10 cellular contexts compared by ENCODE assay signal in genomic region chr7:143391462-143392404, GRCh38. TPM values are rescaled to one million over a fixed set of nuclear protein-coding genes. Genes with fewer than 3 reads are reported as not detected.
DNase-seq lines count a peak whose midpoint lies in the region; ATAC-seq and TF ChIP-seq lines count a peak whose summit lies in the region.
"Had no signal": no experiment of that assay in that cellular context is flagged by ENCODE, and none has a peak within 500 bp of the region (broad histone marks: within the 10 kb centered on the region; RNA-seq: fewer than 3 reads in every experiment).

No MANE protein-coding gene starts in this region.

- intact Hi-C loops in right cardiac atrium (cut with DNase I), result no loop called here
- intact Hi-C loops in sciatic nerve (cut with DNase I), result no loop called here

- in situ Hi-C loops in brain microvascular endothelial cell (cut with HindIII; ENCODE audit: low pct_ligation_motif_present, low sequenced_read_pairs) (no loop called here), HAP-1 (cut with MboI; ENCODE audit: low sequenced_read_pairs) (no loop called here)

- H3K4me3 ChIP-seq in brain microvascular endothelial cell (ENCODE audit: low read depth, low read length) (no peak overlapping the region), right cardiac atrium (ENCODE audit: low read length) (no peak overlapping the region), HAP-1 (no peak overlapping the region)
- H3K4me3 ChIP-seq: MG63 had no signal

- peak overlapping the region; percentile 69 for H3K27ac ChIP-seq in brain microvascular endothelial cell
- H3K27ac ChIP-seq in right cardiac atrium (ENCODE audit: low read length), result peak overlapping the region; percentile 78

- H3K4me1 ChIP-seq in right cardiac atrium (ENCODE audit: control insufficient read depth, insufficient read depth, low read length), result peaks cover 25% of the 10 kb centered on the region
- no peaks in the 10 kb centered on the region for H3K4me1 ChIP-seq in HAP-1

- H3K36me3 ChIP-seq in brain microvascular endothelial cell (replicated peaks) (peaks cover 63% of the 10 kb centered on the region), HAP-1 (replicated peaks) (peaks cover 41% of the 10 kb centered on the region)

- no peak for TF ChIP-seq CTCF in brain microvascular endothelial cell (IDR thresholded peaks at IDR 0.05; ENCODE audit: low read depth, low read length, missing control alignments)

- H3K9me3 ChIP-seq in right cardiac atrium (ENCODE audit: control insufficient read depth, low read length), result no peaks in the 10 kb centered on the region
- no peaks in the 10 kb centered on the region for H3K9me3 ChIP-seq in HAP-1
- H3K9me3 ChIP-seq: MG63 had no signal

- ATAC-seq in right cardiac atrium (peak; percentile 79 to 83), sciatic nerve (peak; percentile 90), HG02884 (IDR thresholded peaks at IDR 0.05; ENCODE audit: unreplicated experiment) (no peak)

- peak; percentile 58 for DNase-seq in GM04503 (ENCODE audit: low read depth)
- DNase-seq in brain microvascular endothelial cell, result peak; percentile 55
- DNase-seq in right cardiac atrium, result peak; percentile 84 to 93 (median 92)
- DNase-seq in sciatic nerve (ENCODE audit: low spot score), result peak; percentile 80
- DNase-seq in HAP-1 (ENCODE audit: low spot score in 2 of 2), result no peak
- no peak for DNase-seq in activated CD4-positive, alpha-beta T cell treated with anti-CD3 and anti-CD28 coated beads, Interleukin-2, amount 50 U/mL, for 48 hours
- DNase-seq in NCI-H748 (lab: John Stamatoyannopoulos, UW; ENCODE audit: unreplicated experiment), result no peak
- DNase-seq: MG63 had no signal

- no peaks in the 10 kb centered on the region for H3K27me3 ChIP-seq in brain microvascular endothelial cell (replicated peaks)
- no peaks in the 10 kb centered on the region for H3K27me3 ChIP-seq in right cardiac atrium (ENCODE audit: control insufficient read depth, insufficient read depth)
- H3K27me3 ChIP-seq in HAP-1 (ENCODE audit: low read depth), result no peaks in the 10 kb centered on the region
- H3K27me3 ChIP-seq: MG63 had no signal

- WGBS in right cardiac atrium, result 29% methylated on average over 24 of the region's 24 CpGs

RNA-seq across cellular contexts. Expression of gene ZYX, which starts 10.6 kb away (rescaled TPM):
- total RNA-seq in right cardiac atrium (100 to 1,000 TPM in 1 of 4 donors, 10 to 100 TPM in 3; 80.1 to 127 (median 92.6) TPM), sciatic nerve (178 TPM)
- 74.7 TPM for polyA plus RNA-seq in right cardiac atrium

RNA-seq across cellular contexts. Expression of gene EPHA1, which starts 16.9 kb away (rescaled TPM):
- total RNA-seq in right cardiac atrium, result under 1 TPM in 2 of 4 donors, not detected in 2; 0.46 to 0.56 TPM
- 0.02 TPM for polyA plus RNA-seq in right cardiac atrium
- 0.22 TPM for total RNA-seq in sciatic nerve

RNA-seq across cellular contexts. Expression of gene FAM131B, which starts 29.2 kb away (rescaled TPM):
- total RNA-seq in right cardiac atrium (under 1 TPM; 0.21 to 0.51 (median 0.39) TPM), sciatic nerve (2.6 TPM)
- polyA plus RNA-seq in right cardiac atrium, result 0.27 TPM

RNA-seq across cellular contexts. Expression of gene TAS2R60, which starts 51.5 kb away (rescaled TPM):
- total RNA-seq in right cardiac atrium (not detected), sciatic nerve (0.40 TPM)
- polyA plus RNA-seq in right cardiac atrium, result not detected
- total RNA-seq: T-helper 2 cell treated with Interferon-gamma antibody and Interleukin-4, amounts not matched to agents 100 ng/mL and 5 ng/mL, for 36 hours had no signal

Comparison
In these comparisons a context has a peak if more than half of its experiments do, and no peak if none do; other contexts are left out.
1. DNase-seq: peak in GM04503 (single experiment), brain microvascular endothelial cell (single experiment), right cardiac atrium (3 of 3) and sciatic nerve (single experiment); none in HAP-1 (0 of 2), activated CD4-positive, alpha-beta T cell treated with anti-CD3 and anti-CD28 coated beads, Interleukin-2, amount 50 U/mL, for 48 hours (0 of 2) and NCI-H748 (single experiment).